1 cellular context compared by ENCODE assay signal in the genomic region with DNA sequence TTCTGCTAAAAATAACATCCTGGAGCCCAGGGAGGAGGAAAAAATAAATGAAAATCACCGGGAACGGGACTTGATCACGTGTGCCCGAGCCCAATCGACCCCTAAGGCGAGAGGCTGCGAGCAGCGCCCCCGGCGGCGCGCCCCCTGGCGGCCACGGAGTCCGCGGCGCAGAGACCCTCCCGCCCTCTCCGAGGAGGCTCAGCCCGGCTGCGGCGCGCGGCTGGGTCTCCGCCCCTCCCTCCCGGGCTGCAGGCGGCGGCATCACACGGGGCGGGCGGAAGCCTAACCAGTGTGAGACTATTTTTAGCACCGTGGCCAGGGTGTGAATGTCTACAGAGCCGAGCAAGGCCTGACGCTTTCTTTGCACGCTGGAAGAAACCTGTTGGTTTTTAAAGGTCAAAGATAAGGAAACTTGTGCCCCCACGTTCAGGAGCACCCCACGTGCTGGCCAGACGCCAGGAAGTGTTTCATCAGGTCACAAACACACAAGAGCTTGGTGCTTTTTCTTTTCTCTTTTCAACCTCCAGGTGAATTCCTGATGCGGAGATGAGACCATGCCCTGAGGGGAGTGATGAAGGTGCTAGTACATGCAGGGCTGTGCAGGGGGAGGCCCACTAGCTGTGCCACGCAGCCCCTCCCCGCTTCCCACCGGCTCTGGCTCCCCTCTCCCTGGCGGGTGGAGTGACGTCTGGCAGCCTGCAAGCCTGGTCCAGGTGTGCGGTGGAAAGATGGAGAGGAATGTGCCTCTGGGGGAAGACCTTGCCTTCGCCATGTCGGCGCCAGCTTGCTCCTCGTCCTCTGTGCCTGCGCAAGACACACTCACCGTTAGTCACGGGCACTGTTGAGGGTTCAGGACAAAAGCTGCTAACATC.
A peak's percentile ranks its signal among the peaks of the same experiment; 100 is the strongest.
TF ChIP-seq lines count a peak whose summit lies in the region.

No MANE protein-coding gene starts in this region.

TF ChIP-seq in HepG2, 621 proteins besides CTCF, POLR2A, EP300 and RAD21 (continued from another document and continues in another):
- TF ChIP-seq, protein P1, sequence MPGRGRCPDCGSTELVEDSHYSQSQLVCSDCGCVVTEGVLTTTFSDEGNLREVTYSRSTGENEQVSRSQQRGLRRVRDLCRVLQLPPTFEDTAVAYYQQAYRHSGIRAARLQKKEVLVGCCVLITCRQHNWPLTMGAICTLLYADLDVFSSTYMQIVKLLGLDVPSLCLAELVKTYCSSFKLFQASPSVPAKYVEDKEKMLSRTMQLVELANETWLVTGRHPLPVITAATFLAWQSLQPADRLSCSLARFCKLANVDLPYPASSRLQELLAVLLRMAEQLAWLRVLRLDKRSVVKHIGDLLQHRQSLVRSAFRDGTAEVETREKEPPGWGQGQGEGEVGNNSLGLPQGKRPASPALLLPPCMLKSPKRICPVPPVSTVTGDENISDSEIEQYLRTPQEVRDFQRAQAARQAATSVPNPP (CRISPR knock-in tag; IDR thresholded peaks at IDR 0.05), result no peak
- TF ChIP-seq TEF (CRISPR knock-in tag; IDR thresholded peaks at IDR 0.05) (no peak), ZNF432 (CRISPR knock-in tag; IDR thresholded peaks at IDR 0.05; ENCODE audit: borderline replicate concordance) (no peak), KMT2B (CRISPR knock-in tag; IDR thresholded peaks at IDR 0.05) (no peak), BCL3 (CRISPR knock-in tag; IDR thresholded peaks at IDR 0.05) (no peak), FOXK2 (IDR thresholded peaks at IDR 0.05) (no peak), SP4 (CRISPR knock-in tag; IDR thresholded peaks at IDR 0.05) (peak; percentile 66), RARA (CRISPR knock-in tag; IDR thresholded peaks at IDR 0.05) (peak; percentile 54), GATAD1 (CRISPR knock-in tag; IDR thresholded peaks at IDR 0.05) (no peak), FOXA1 (IDR thresholded peaks at IDR 0.05) (no peak), FOXA1 (CRISPR knock-in tag; IDR thresholded peaks at IDR 0.05) (no peak), ARID5B (CRISPR knock-in tag; IDR thresholded peaks at IDR 0.05) (peak; percentile 58; the same call in 1 of the 2 replicates), HMGXB3 (CRISPR knock-in tag; IDR thresholded peaks at IDR 0.05; ENCODE audit: borderline replicate concordance) (no peak), IKZF1 (IDR thresholded peaks at IDR 0.05) (no peak), ZBTB7B (CRISPR knock-in tag; IDR thresholded peaks at IDR 0.05) (peak; percentile 77), SCMH1 (CRISPR knock-in tag; IDR thresholded peaks at IDR 0.05; ENCODE audit: borderline replicate concordance) (no peak), ZMYM2 (CRISPR knock-in tag; IDR thresholded peaks at IDR 0.05) (no peak)
- TF ChIP-seq, protein P2, sequence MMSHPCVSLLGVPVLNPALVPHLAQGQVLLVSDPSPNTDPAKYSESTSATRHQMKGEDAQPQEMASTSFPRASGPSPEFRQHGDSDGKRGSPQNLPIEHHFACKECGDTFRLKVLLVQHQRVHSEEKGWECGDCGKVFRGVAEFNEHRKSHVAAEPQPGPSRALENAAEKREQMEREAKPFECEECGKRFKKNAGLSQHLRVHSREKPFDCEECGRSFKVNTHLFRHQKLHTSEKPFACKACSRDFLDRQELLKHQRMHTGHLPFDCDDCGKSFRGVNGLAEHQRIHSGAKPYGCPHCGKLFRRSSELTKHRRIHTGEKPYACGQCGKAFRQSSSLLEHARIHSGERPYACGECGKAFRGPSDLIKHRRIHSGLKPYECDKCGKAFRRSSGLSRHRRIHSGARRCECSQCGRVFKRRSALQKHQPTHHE (CRISPR knock-in tag; IDR thresholded peaks at IDR 0.05; ENCODE audit: borderline replicate concordance), result no peak
- TF ChIP-seq, protein P3, sequence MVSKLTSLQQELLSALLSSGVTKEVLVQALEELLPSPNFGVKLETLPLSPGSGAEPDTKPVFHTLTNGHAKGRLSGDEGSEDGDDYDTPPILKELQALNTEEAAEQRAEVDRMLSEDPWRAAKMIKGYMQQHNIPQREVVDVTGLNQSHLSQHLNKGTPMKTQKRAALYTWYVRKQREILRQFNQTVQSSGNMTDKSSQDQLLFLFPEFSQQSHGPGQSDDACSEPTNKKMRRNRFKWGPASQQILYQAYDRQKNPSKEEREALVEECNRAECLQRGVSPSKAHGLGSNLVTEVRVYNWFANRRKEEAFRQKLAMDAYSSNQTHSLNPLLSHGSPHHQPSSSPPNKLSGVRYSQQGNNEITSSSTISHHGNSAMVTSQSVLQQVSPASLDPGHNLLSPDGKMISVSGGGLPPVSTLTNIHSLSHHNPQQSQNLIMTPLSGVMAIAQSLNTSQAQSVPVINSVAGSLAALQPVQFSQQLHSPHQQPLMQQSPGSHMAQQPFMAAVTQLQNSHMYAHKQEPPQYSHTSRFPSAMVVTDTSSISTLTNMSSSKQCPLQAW (CRISPR knock-in tag; IDR thresholded peaks at IDR 0.05), result no peak; the same call in 1 of the 2 replicates
- TF ChIP-seq, protein P4, sequence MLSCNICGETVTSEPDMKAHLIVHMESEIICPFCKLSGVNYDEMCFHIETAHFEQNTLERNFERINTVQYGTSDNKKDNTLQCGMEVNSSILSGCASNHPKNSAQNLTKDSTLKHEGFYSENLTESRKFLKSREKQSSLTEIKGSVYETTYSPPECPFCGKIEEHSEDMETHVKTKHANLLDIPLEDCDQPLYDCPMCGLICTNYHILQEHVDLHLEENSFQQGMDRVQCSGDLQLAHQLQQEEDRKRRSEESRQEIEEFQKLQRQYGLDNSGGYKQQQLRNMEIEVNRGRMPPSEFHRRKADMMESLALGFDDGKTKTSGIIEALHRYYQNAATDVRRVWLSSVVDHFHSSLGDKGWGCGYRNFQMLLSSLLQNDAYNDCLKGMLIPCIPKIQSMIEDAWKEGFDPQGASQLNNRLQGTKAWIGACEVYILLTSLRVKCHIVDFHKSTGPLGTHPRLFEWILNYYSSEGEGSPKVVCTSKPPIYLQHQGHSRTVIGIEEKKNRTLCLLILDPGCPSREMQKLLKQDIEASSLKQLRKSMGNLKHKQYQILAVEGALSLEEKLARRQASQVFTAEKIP (CRISPR knock-in tag; IDR thresholded peaks at IDR 0.05; ENCODE audit: borderline replicate concordance), result no peak
- TF ChIP-seq, protein P5, sequence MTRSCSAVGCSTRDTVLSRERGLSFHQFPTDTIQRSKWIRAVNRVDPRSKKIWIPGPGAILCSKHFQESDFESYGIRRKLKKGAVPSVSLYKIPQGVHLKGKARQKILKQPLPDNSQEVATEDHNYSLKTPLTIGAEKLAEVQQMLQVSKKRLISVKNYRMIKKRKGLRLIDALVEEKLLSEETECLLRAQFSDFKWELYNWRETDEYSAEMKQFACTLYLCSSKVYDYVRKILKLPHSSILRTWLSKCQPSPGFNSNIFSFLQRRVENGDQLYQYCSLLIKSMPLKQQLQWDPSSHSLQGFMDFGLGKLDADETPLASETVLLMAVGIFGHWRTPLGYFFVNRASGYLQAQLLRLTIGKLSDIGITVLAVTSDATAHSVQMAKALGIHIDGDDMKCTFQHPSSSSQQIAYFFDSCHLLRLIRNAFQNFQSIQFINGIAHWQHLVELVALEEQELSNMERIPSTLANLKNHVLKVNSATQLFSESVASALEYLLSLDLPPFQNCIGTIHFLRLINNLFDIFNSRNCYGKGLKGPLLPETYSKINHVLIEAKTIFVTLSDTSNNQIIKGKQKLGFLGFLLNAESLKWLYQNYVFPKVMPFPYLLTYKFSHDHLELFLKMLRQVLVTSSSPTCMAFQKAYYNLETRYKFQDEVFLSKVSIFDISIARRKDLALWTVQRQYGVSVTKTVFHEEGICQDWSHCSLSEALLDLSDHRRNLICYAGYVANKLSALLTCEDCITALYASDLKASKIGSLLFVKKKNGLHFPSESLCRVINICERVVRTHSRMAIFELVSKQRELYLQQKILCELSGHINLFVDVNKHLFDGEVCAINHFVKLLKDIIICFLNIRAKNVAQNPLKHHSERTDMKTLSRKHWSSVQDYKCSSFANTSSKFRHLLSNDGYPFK (CRISPR knock-in tag; IDR thresholded peaks at IDR 0.05; ENCODE audit: borderline replicate concordance), result no peak
- TF ChIP-seq, protein P6, sequence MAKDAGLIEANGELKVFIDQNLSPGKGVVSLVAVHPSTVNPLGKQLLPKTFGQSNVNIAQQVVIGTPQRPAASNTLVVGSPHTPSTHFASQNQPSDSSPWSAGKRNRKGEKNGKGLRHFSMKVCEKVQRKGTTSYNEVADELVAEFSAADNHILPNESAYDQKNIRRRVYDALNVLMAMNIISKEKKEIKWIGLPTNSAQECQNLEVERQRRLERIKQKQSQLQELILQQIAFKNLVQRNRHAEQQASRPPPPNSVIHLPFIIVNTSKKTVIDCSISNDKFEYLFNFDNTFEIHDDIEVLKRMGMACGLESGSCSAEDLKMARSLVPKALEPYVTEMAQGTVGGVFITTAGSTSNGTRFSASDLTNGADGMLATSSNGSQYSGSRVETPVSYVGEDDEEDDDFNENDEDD (CRISPR knock-in tag; IDR thresholded peaks at IDR 0.05; ENCODE audit: borderline replicate concordance), result peak; percentile 66; the same call in 1 of the 2 replicates
